Comparison of ENCODE assay signal across 7 cellular contexts in genomic region chr16:726438-727290, GRCh38. TPM values are rescaled to one million over a fixed set of nuclear protein-coding genes. Genes with fewer than 3 reads are reported as not detected.
DNase-seq lines count a peak whose midpoint lies in the region; ATAC-seq, FAIRE-seq and TF ChIP-seq lines count a peak whose summit lies in the region.

Gene CCDC78 (minus strand): TSS chr16:726443. CDS start chr16:726367, 76 bp downstream.
Gene HAGHL (plus strand): TSS chr16:727106. CDS start chr16:727510, 404 bp downstream.

- no peak within 1 kb of the TSS for H4K8ac ChIP-seq in mesendoderm (ENCODE audit: low read depth, low read length)

- H3K9me3 Mint-ChIP-seq in stimulated activated memory B cell treated with anti-CD40 and anti-IgM and Interleukin-4, amounts not matched to agents 10 μg/mL and 1 μg/mL and 100 μg/mL, for 72 hours = no peaks in the 10 kb centered on the region

- H3K36me3 ChIP-seq in mesendoderm (ENCODE audit: control insufficient read depth, insufficient read depth, low read length) = no peaks in the 10 kb centered on the region

- H3K4ac ChIP-seq in mesendoderm (ENCODE audit: low read depth, low read length) = no peak within 1 kb of the TSS

- H4K5ac ChIP-seq in mesendoderm (ENCODE audit: low read length) = no peak within 1 kb of the TSS

- peak within 1 kb of the TSS; percentile 89 for H3K56ac ChIP-seq in mesendoderm (ENCODE audit: low read length)

- H3K4me2 ChIP-seq in mesendoderm (ENCODE audit: low read length) = peak within 1 kb of the TSS; percentile 77

- H3K27me3 Mint-ChIP-seq in stimulated activated memory B cell treated with anti-CD40 and anti-IgM and Interleukin-4, amounts not matched to agents 10 μg/mL and 1 μg/mL and 100 μg/mL, for 72 hours = no peaks in the 10 kb centered on the region

- no peaks in the 10 kb centered on the region for H3K4me1 ChIP-seq in mesendoderm (ENCODE audit: control insufficient read depth, low read depth, low read length)

- no peaks in the 10 kb centered on the region for H3K27me3 ChIP-seq in mesendoderm (ENCODE audit: insufficient read depth, low read length, poor library complexity)

- no peak within 1 kb of the TSS for H2BK5ac ChIP-seq in mesendoderm (ENCODE audit: low read length)

- H3K27ac Mint-ChIP-seq in stimulated activated memory B cell treated with anti-CD40 and anti-IgM and Interleukin-4, amounts not matched to agents 10 μg/mL and 1 μg/mL and 100 μg/mL, for 72 hours = peak within 1 kb of the TSS; percentile 70

- no peaks in the 10 kb centered on the region for H3K79me2 ChIP-seq in mesendoderm (ENCODE audit: control insufficient read depth, insufficient read depth, low read length)

- peak within 1 kb of the TSS; percentile 73 for H3K9ac ChIP-seq in mesendoderm (ENCODE audit: low read length)

- H2BK15ac ChIP-seq in mesendoderm (replicated peaks; ENCODE audit: low read depth) = no peak within 1 kb of the TSS

- WGBS in mesendoderm (ENCODE audit: extremely low coverage, insufficient coverage, low lambda C conversion rate) = no CpG with 5 or more reads among the region's 88 CpGs

- no peak within 1 kb of the TSS for H2AK5ac ChIP-seq in mesendoderm (ENCODE audit: low read length)

- no peak for TF ChIP-seq POLR2A in GM12892 (IDR thresholded peaks at IDR 0.05; ENCODE audit: low read depth, low read length)

- ATAC-seq in stimulated activated memory B cell treated with anti-CD40 and anti-IgM and Interleukin-4, amounts not matched to agents 10 μg/mL and 1 μg/mL and 100 μg/mL, for 72 hours = peak; percentile 62
- no peak for ATAC-seq in HG03565 (IDR thresholded peaks at IDR 0.05; ENCODE audit: unreplicated experiment)

- H3K4me3 ChIP-seq in LNCaP clone FGC (ENCODE audit: low read depth, low read length) = peak within 1 kb of the TSS; percentile 88
- H3K4me3 ChIP-seq in mesendoderm (ENCODE audit: low read length) = peak within 1 kb of the TSS; percentile 13

- DNase-seq in GM12892 (ENCODE audit: insufficient read length) = peak; percentile 82
- DNase-seq in LNCaP clone FGC (ENCODE audit: low read depth) = peak; percentile 41
- peak; percentile 39 for DNase-seq in activated CD4-positive, alpha-beta T cell treated with anti-CD3 and anti-CD28 coated beads, Interleukin-2, amount 50 U/mL, for 4 hours
- DNase-seq in effector CD4-positive, alpha-beta T cell = peak; percentile 34
- DNase-seq in mesendoderm = peak; percentile 36

- H2BK120ac ChIP-seq in mesendoderm (ENCODE audit: low read depth, low read length) = no peak within 1 kb of the TSS

- H3K4me3 Mint-ChIP-seq in stimulated activated memory B cell treated with anti-CD40 and anti-IgM and Interleukin-4, amounts not matched to agents 10 μg/mL and 1 μg/mL and 100 μg/mL, for 72 hours = peak within 1 kb of the TSS; percentile 84

- H3K23ac ChIP-seq in mesendoderm (ENCODE audit: low read length) = peak within 1 kb of the TSS; percentile 24

- no peak for TF ChIP-seq CTCF in LNCaP clone FGC (IDR thresholded peaks at IDR 0.05; ENCODE audit: control insufficient read depth, extremely low read depth, insufficient read depth)

- no peak within 1 kb of the TSS for H3K18ac ChIP-seq in mesendoderm (ENCODE audit: low read length)

- H3K27ac ChIP-seq in mesendoderm (ENCODE audit: low read depth, low read length) = no peak within 1 kb of the TSS

- peaks cover 6% of the 10 kb centered on the region for H3K36me3 Mint-ChIP-seq in stimulated activated memory B cell treated with anti-CD40 and anti-IgM and Interleukin-4, amounts not matched to agents 10 μg/mL and 1 μg/mL and 100 μg/mL, for 72 hours

- H3K79me1 ChIP-seq in mesendoderm (ENCODE audit: low read length) = no peaks in the 10 kb centered on the region

- peak; percentile 82 for FAIRE-seq in GM12892 (lab: Jason Lieb, UNC)

- H3K4me1 Mint-ChIP-seq in stimulated activated memory B cell treated with anti-CD40 and anti-IgM and Interleukin-4, amounts not matched to agents 10 μg/mL and 1 μg/mL and 100 μg/mL, for 72 hours = peaks cover 36% of the 10 kb centered on the region

RNA-seq across cellular contexts. Expression of gene CCDC78, which starts in this region (rescaled TPM):
- 10.1 TPM for polyA plus RNA-seq in GM12892 (2012; ENCODE audit: missing spikeins)
- 1.2 TPM for polyA plus RNA-seq in mesendoderm (2013, experiment 1 of 2)
- 1.1 TPM for polyA plus RNA-seq in mesendoderm (2013, experiment 2 of 2)

RNA-seq across cellular contexts. Expression of gene HAGHL, which starts in this region (rescaled TPM):
- polyA plus RNA-seq in GM12892 (2012; ENCODE audit: missing spikeins) = 7.5 TPM
- 1.8 TPM for polyA plus RNA-seq in mesendoderm (2013, experiment 1 of 2)
- 1.6 TPM for polyA plus RNA-seq in mesendoderm (2013, experiment 2 of 2)
